19 cellular contexts compared by ENCODE assay signal in genomic region chr1:117976381-117976780, GRCh38. TPM values are rescaled to one million over a fixed set of nuclear protein-coding genes. Genes with fewer than 3 reads are reported as not detected.
DNase-seq lines count a peak whose midpoint lies in the region; ATAC-seq, FAIRE-seq and TF ChIP-seq lines count a peak whose summit lies in the region.
"Had no signal": no experiment of that assay in that cellular context is flagged by ENCODE, and none has a peak within 500 bp of the region (broad histone marks: within the 10 kb centered on the region; RNA-seq: fewer than 3 reads in every experiment).

No MANE protein-coding gene starts in this region.

- no peak overlapping the region for H3K23ac ChIP-seq in H1 (ENCODE audit: insufficient read length)

- H4K5ac ChIP-seq in H1 (ENCODE audit: insufficient read length, low read depth, low read length): no peak overlapping the region

- no peaks in the 10 kb centered on the region for H3K27me3 ChIP-seq in GM23338 (ENCODE audit: insufficient read depth)
- H3K27me3 ChIP-seq in H1 (replicated peaks in 1 of 4; ENCODE audit: control insufficient read depth in 3 of 4, extremely low read depth in 1 of 4, insufficient read depth in 3 of 4, low read length in 3 of 4): no peaks in the 10 kb centered on the region
- H3K27me3 ChIP-seq: BLaER1 treated with 17β-estradiol and CSF1 and Interleukin-3, amounts not matched to agents 10 nM and 100 nM had no signal

- H4K91ac ChIP-seq in H1 (replicated peaks; ENCODE audit: insufficient read length, low read length): no peak overlapping the region

- H3K36me3 ChIP-seq in GM23338 (ENCODE audit: insufficient read depth) (no peaks in the 10 kb centered on the region), H1 (ENCODE audit: control insufficient read depth in 2 of 4, insufficient read depth in 4 of 4, low read length in 3 of 4) (no peaks in the 10 kb centered on the region)
- H3K36me3 ChIP-seq: BLaER1 treated with 17β-estradiol and CSF1 and Interleukin-3, amounts not matched to agents 10 nM and 100 nM had no signal

- no peak overlapping the region for H2BK20ac ChIP-seq in H1 (ENCODE audit: low read length)

- TF ChIP-seq CTCF in GM23338 (conservative IDR thresholded peaks at IDR 0.05; ENCODE audit: low read depth in 2 of 2) (no peak), H1 (IDR thresholded peaks at IDR 0.05; ENCODE audit: control extremely low read depth in 1 of 3, insufficient read depth in 1 of 3, low read depth in 1 of 3, low read length in 3 of 3) (no peak), nephron progenitor cell (IDR thresholded peaks at IDR 0.05) (no peak)

- no peak for DNase-seq in GM23338 (ENCODE audit: low spot score)
- DNase-seq in H1 (ENCODE audit: low read depth in 1 of 2, low spot score in 2 of 2): no peak
- no peak for DNase-seq in nephron progenitor cell
- DNase-seq in stimulated activated effector memory CD8-positive, alpha-beta T cell treated with anti-CD3 and anti-CD28 coated beads, Interleukin-12 subunit alpha, Interleukin-12 subunit beta, amount 100 ng/mL, for 72 hours (ENCODE audit: low spot score in 2 of 2): no peak
- DNase-seq in RKO (ENCODE audit: low spot score): no peak
- no peak for DNase-seq in 8988T
- DNase-seq: Calu3; CD8-positive, alpha-beta T cell; GF-D8; GM23248; H7; HFFc6; IMR-90 had no signal

- H2AFZ ChIP-seq in GM23338 (peak overlapping the region; percentile 28; the same call in 1 of the 2 replicates), H1 (ENCODE audit: low read length) (peak overlapping the region; percentile 42; the same call in 1 of the 2 replicates)
- H2AFZ ChIP-seq: GM23248 had no signal

- no peaks in the 10 kb centered on the region for H3K9me3 Mint-ChIP-seq in GM23338
- no peaks in the 10 kb centered on the region for H3K9me3 Mint-ChIP-seq in nephron progenitor cell
- H3K9me3 Mint-ChIP-seq in stimulated activated effector memory CD8-positive, alpha-beta T cell treated with anti-CD3 and anti-CD28 coated beads, Interleukin-12 subunit alpha, Interleukin-12 subunit beta, amount 100 ng/mL, for 72 hours: no peaks in the 10 kb centered on the region
- H3K9me3 Mint-ChIP-seq: CD8-positive, alpha-beta T cell; HFFc6 had no signal

- H3K27ac ChIP-seq in GM23338 (ENCODE audit: low read depth) (no peak overlapping the region), H1 (ENCODE audit: low read depth, low read length) (no peak overlapping the region)
- H3K27ac ChIP-seq: BLaER1 treated with 17β-estradiol and CSF1 and Interleukin-3, amounts not matched to agents 10 nM and 100 nM; GM23248 had no signal

- ATAC-seq in GM23338: no peak
- peak; percentile 32 for ATAC-seq in stimulated activated effector memory CD8-positive, alpha-beta T cell treated with anti-CD3 and anti-CD28 coated beads, Interleukin-12 subunit alpha, Interleukin-12 subunit beta, amount 100 ng/mL, for 72 hours
- no peak for ATAC-seq in GM18870 (IDR thresholded peaks at IDR 0.05; ENCODE audit: unreplicated experiment)
- ATAC-seq: CD8-positive, alpha-beta T cell; HCT116 had no signal

- no peaks in the 10 kb centered on the region for H3K27me3 Mint-ChIP-seq in GM23338 (ENCODE audit: insufficient read depth, low read depth, poor library complexity)
- no peaks in the 10 kb centered on the region for H3K27me3 Mint-ChIP-seq in nephron progenitor cell (ENCODE audit: low read depth, poor library complexity)

- POLR2A ChIA-PET in H1 (lab: Charles Lee; ENCODE audit: partially characterized antibody): no interaction called here

- H3K4me1 ChIP-seq in GM23338 (ENCODE audit: insufficient read depth): no peaks in the 10 kb centered on the region
- no peaks in the 10 kb centered on the region for H3K4me1 ChIP-seq in H1 (replicated peaks in 1 of 4; ENCODE audit: control insufficient read depth in 3 of 4, insufficient read depth in 4 of 4, low read length in 3 of 4)
- H3K4me1 ChIP-seq: BLaER1 treated with 17β-estradiol and CSF1 and Interleukin-3, amounts not matched to agents 10 nM and 100 nM had no signal

- no peaks in the 10 kb centered on the region for H3K36me3 Mint-ChIP-seq in GM23338 (ENCODE audit: low read depth)
- H3K36me3 Mint-ChIP-seq in nephron progenitor cell (ENCODE audit: low read depth): no peaks in the 10 kb centered on the region
- H3K36me3 Mint-ChIP-seq in stimulated activated effector memory CD8-positive, alpha-beta T cell treated with anti-CD3 and anti-CD28 coated beads, Interleukin-12 subunit alpha, Interleukin-12 subunit beta, amount 100 ng/mL, for 72 hours: no peaks in the 10 kb centered on the region
- H3K36me3 Mint-ChIP-seq: CD8-positive, alpha-beta T cell had no signal

- H2BK5ac ChIP-seq in H1 (ENCODE audit: low read depth, low read length): no peak overlapping the region

- no peak overlapping the region for H2BK120ac ChIP-seq in H1 (replicated peaks; ENCODE audit: low read depth, low read length)

- no peak overlapping the region for H3K4ac ChIP-seq in H1 (replicated peaks; ENCODE audit: insufficient read length, low read depth, low read length)

- 86% methylated on average over 3 of the region's 3 CpGs; no CpG with 5 or more reads in 1 of the 2 experiments for WGBS in H1 (ENCODE audit: extremely low coverage in 1 of 2, insufficient coverage in 1 of 2, insufficient read length in 1 of 2, insufficient replicate concordance in 2 of 2, low coverage in 1 of 2, low lambda C conversion rate in 2 of 2, missing lambda C conversion rate in 1 of 2), 2 experiments

- H3K9me3 ChIP-seq in H1 (ENCODE audit: insufficient read depth in 2 of 2, low read depth in 1 of 2, low read length in 1 of 2): no peaks in the 10 kb centered on the region
- H3K9me3 ChIP-seq: BLaER1 treated with 17β-estradiol and CSF1 and Interleukin-3, amounts not matched to agents 10 nM and 100 nM had no signal

- no peak overlapping the region for H3K4me2 ChIP-seq in GM23338
- H3K4me2 ChIP-seq in H1 (ENCODE audit: insufficient read depth in 1 of 2, low read depth in 2 of 2, low read length in 2 of 2): no peak overlapping the region
- H3K4me2 ChIP-seq: BLaER1 treated with 17β-estradiol and CSF1 and Interleukin-3, amounts not matched to agents 10 nM and 100 nM had no signal

- CTCF ChIA-PET in H1 (lab: Charles Lee; ENCODE audit: partially characterized antibody): interaction anchor here (0.8 to 1.2 kb wide), 2 partner anchors 8 to 39 kb away, joined by 3 to 4 read pairs; no protein-coding TSS in a partner anchor

- H3K4me3 Mint-ChIP-seq in GM23338 (no peak overlapping the region), nephron progenitor cell (no peak overlapping the region)
- no peak overlapping the region for H3K4me3 Mint-ChIP-seq in stimulated activated effector memory CD8-positive, alpha-beta T cell treated with anti-CD3 and anti-CD28 coated beads, Interleukin-12 subunit alpha, Interleukin-12 subunit beta, amount 100 ng/mL, for 72 hours
- H3K4me3 Mint-ChIP-seq: B cell; CD8-positive, alpha-beta T cell; HFFc6 had no signal

- no peak overlapping the region for H3K14ac ChIP-seq in H1 (ENCODE audit: insufficient read length)

- H3K79me2 ChIP-seq in GM23338 (replicated peaks; ENCODE audit: insufficient read depth) (no peaks in the 10 kb centered on the region), H1 (ENCODE audit: control insufficient read depth in 1 of 2, insufficient read depth in 2 of 2, low read length in 2 of 2) (no peaks in the 10 kb centered on the region)

- H3K27ac Mint-ChIP-seq in GM23338 (no peak overlapping the region), nephron progenitor cell (peak overlapping the region; percentile 43)
- H3K27ac Mint-ChIP-seq in stimulated activated effector memory CD8-positive, alpha-beta T cell treated with anti-CD3 and anti-CD28 coated beads, Interleukin-12 subunit alpha, Interleukin-12 subunit beta, amount 100 ng/mL, for 72 hours: no peak overlapping the region
- H3K27ac Mint-ChIP-seq: B cell; CD8-positive, alpha-beta T cell; HFFc6 had no signal

- H4K20me1 ChIP-seq in GM23338 (replicated peaks; ENCODE audit: insufficient read depth) (no peaks in the 10 kb centered on the region; the same call in 1 of the 2 replicates), H1 (replicated peaks in 1 of 2; ENCODE audit: control insufficient read depth in 1 of 2, insufficient read depth in 2 of 2, low read length in 2 of 2) (no peaks in the 10 kb centered on the region)
- H4K20me1 ChIP-seq: BLaER1 treated with 17β-estradiol and CSF1 and Interleukin-3, amounts not matched to agents 10 nM and 100 nM had no signal

- no peak for TF ChIP-seq POLR2A in H1 (IDR thresholded peaks at IDR 0.05; ENCODE audit: control extremely low read depth in 1 of 2, low read depth in 2 of 2, low read length in 2 of 2)

- TF ChIP-seq EP300 in H1 (IDR thresholded peaks at IDR 0.05; ENCODE audit: borderline replicate concordance in 1 of 2, low read depth in 2 of 2, low read length in 2 of 2): no peak

- no peaks in the 10 kb centered on the region for H3K79me1 ChIP-seq in H1 (ENCODE audit: low read depth, low read length)

- H2AK5ac ChIP-seq in H1 (ENCODE audit: low read depth, low read length): no peak overlapping the region

- H4K8ac ChIP-seq in H1 (ENCODE audit: extremely low read depth, insufficient read depth, low read length): no peak overlapping the region

- H3K23me2 ChIP-seq in H1 (ENCODE audit: low read depth, low read length): no peaks in the 10 kb centered on the region; the same call in 1 of the 2 replicates

- H3K4me1 Mint-ChIP-seq in GM23338: peaks cover 5% of the 10 kb centered on the region; the same call in 2 of the 3 replicates
- H3K4me1 Mint-ChIP-seq in nephron progenitor cell: peaks cover 4% of the 10 kb centered on the region
- H3K4me1 Mint-ChIP-seq in stimulated activated effector memory CD8-positive, alpha-beta T cell treated with anti-CD3 and anti-CD28 coated beads, Interleukin-12 subunit alpha, Interleukin-12 subunit beta, amount 100 ng/mL, for 72 hours: no peaks in the 10 kb centered on the region
- H3K4me1 Mint-ChIP-seq: B cell had no signal

- no peak overlapping the region for H3K9ac ChIP-seq in H1 (replicated peaks in 1 of 4; ENCODE audit: extremely low read depth in 1 of 4, low read depth in 3 of 4, low read length in 3 of 4)
- H3K9ac ChIP-seq: BLaER1 treated with 17β-estradiol and CSF1 and Interleukin-3, amounts not matched to agents 10 nM and 100 nM; GM23248 had no signal

- no peak for TF ChIP-seq RAD21 in H1 (IDR thresholded peaks at IDR 0.05 in 1 of 2, conservative IDR thresholded peaks at IDR 0.05 in 1 of 2; ENCODE audit: low read depth in 2 of 2, low read length in 2 of 2)

- peak; percentile 36 for FAIRE-seq in H1 (lab: Jason Lieb, UNC)
- FAIRE-seq: GM19239, HTR-8/SVneo had no signal

- no peak overlapping the region for H3K56ac ChIP-seq in H1 (replicated peaks; ENCODE audit: insufficient read length, low read depth, low read length)

- H3K4me3 ChIP-seq in GM23338 (no peak overlapping the region), H1 (ENCODE audit: extremely low read depth in 1 of 4, insufficient read depth in 2 of 4, low read depth in 3 of 4, low read length in 4 of 4) (no peak overlapping the region)
- H3K4me3 ChIP-seq: BLaER1 treated with 17β-estradiol and CSF1 and Interleukin-3, amounts not matched to agents 10 nM and 100 nM; GM23248 had no signal

- H2BK12ac ChIP-seq in H1 (ENCODE audit: low read depth, low read length): no peak overlapping the region

- 0 out of 2 replicates have a peak, but pooled peaks cover 3% of the 10 kb centered on the region for H3K9me2 ChIP-seq in GM23338 (ENCODE audit: insufficient read depth)

- peak overlapping the region; percentile 40; the same call in 1 of the 2 replicates for H2BK15ac ChIP-seq in H1 (ENCODE audit: low read length)

- H3K18ac ChIP-seq in H1 (ENCODE audit: extremely low read depth, low read length): no peak overlapping the region

- no peaks in the 10 kb centered on the region for H3F3A ChIP-seq in GM23338 (replicated peaks; ENCODE audit: low read depth)

RNA-seq across cellular contexts. Expression of gene WDR3, which starts 46.8 kb away (rescaled TPM):
- 38.7 and 48.0 TPM in 2 replicates for total RNA-seq in GM23338 (2014; rRNA removed; shearing (Covaris generic))
- polyA plus RNA-seq in GM23338 (2016; fragmentation: Nextera tagmentation; extraction: Ambion mirVana) (20.7 and 26.2 TPM in 2 replicates), H1 (2011; rRNA removed) (14.0 and 18.2 TPM in 2 replicates)
- 62.4 and 67.9 TPM in 2 replicates for total RNA-seq in H1 (2021; fragmentation: NEBNext Ultra II Directional; extraction: Animal tissue kit (Norgen Biotek cat#: 25700))
- 32.2 TPM for polyA plus RNA-seq in H1 (2011; cell fraction: cytosol; rRNA removed)
- polyA plus RNA-seq in H1 (2011; cell fraction: nucleus; rRNA removed): 12.8 TPM
- 37.5 to 58.7 TPM (median 51.3 TPM) in 4 replicates for polyA plus RNA-seq in H1 (2012, experiment 1 of 2)
- polyA plus RNA-seq in H1 (2012, experiment 2 of 2): 2.1 TPM
- 18.0 TPM for polyA plus RNA-seq in H1 (2013, experiment 1 of 2)
- 17.4 TPM for polyA plus RNA-seq in H1 (2013, experiment 2 of 2)
- polyA minus RNA-seq in H1 (2011; rRNA and poly(A)+ RNA removed): 79.9 and 117 TPM in 2 replicates
- polyA minus RNA-seq in H1 (2011; cell fraction: cytosol; rRNA and poly(A)+ RNA removed): 39.2 TPM
- 32.9 TPM for polyA minus RNA-seq in H1 (2011; cell fraction: nucleus; rRNA and poly(A)+ RNA removed)

RNA-seq across cellular contexts. Expression of gene GDAP2, which starts 47.0 kb away (rescaled TPM):
- 24.5 and 28.0 TPM in 2 replicates for total RNA-seq in GM23338 (2014; rRNA removed; shearing (Covaris generic))
- polyA plus RNA-seq in GM23338 (2016; fragmentation: Nextera tagmentation; extraction: Ambion mirVana) (10.2 and 10.7 TPM in 2 replicates), H1 (2011; rRNA removed) (5.2 and 8.6 TPM in 2 replicates)
- 25.4 and 27.8 TPM in 2 replicates for total RNA-seq in H1 (2021; fragmentation: NEBNext Ultra II Directional; extraction: Animal tissue kit (Norgen Biotek cat#: 25700))
- polyA plus RNA-seq in H1 (2011; cell fraction: cytosol; rRNA removed): 8.0 TPM
- 4.1 TPM for polyA plus RNA-seq in H1 (2011; cell fraction: nucleus; rRNA removed)
- polyA plus RNA-seq in H1 (2012, experiment 1 of 2): 5.9 to 11.2 TPM (median 7.3 TPM) in 4 replicates
- polyA plus RNA-seq in H1 (2012, experiment 2 of 2): 0.67 TPM
- polyA plus RNA-seq in H1 (2013, experiment 1 of 2): 8.5 TPM
- 8.4 TPM for polyA plus RNA-seq in H1 (2013, experiment 2 of 2)
- 27.2 and 36.2 TPM in 2 replicates for polyA minus RNA-seq in H1 (2011; rRNA and poly(A)+ RNA removed)
- 15.2 TPM for polyA minus RNA-seq in H1 (2011; cell fraction: cytosol; rRNA and poly(A)+ RNA removed)
- polyA minus RNA-seq in H1 (2011; cell fraction: nucleus; rRNA and poly(A)+ RNA removed): 41.0 TPM
